ENCODE assay signal across 1 cellular context in the genomic region with DNA sequence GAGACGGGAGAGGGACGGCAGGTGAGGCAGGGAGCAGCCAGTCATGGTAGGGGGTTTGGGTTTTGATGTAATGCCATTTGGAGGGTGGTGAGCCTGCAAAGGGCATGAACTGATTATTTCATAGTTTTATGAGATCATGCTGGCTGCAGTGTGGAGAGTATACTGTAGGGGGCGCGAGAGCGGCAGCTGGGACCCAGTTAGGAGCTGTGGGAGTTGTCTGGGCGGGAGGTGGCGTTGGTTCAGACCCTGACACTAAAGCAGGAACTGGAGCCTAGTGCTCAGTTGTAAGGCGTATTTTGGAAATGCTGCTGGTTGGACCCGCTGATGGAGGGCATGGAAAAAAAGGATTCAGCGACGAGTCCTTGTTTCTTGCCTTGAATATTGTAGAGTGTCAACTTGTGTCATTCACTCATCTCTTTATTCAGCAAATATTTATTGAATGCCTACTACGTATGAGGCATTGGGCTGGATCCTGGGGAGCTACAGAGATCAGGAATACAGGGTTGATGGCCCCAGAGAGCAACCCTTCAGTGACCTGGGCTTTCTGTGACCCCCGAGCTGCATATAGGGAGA.
A peak's percentile ranks its signal among the peaks of the same experiment; 100 is the strongest.
TF ChIP-seq lines count a peak whose summit lies in the region.

No MANE protein-coding gene starts in this region.

TF ChIP-seq in HepG2, 621 proteins besides CTCF, POLR2A, EP300 and RAD21 (continued from another document):
- TF ChIP-seq SMAD9 (CRISPR knock-in tag; IDR thresholded peaks at IDR 0.05) (no peak), YEATS2 (CRISPR knock-in tag; IDR thresholded peaks at IDR 0.05; ENCODE audit: borderline replicate concordance) (peak; percentile 40; the same call in 1 of the 2 replicates), ELF1 (CRISPR knock-in tag; IDR thresholded peaks at IDR 0.05) (0 out of 2 replicates have a peak, but pooled peaks have one; percentile 38), SMC3 (IDR thresholded peaks at IDR 0.05; ENCODE audit: low read length) (peak; percentile 89), ZNF780A (CRISPR knock-in tag; IDR thresholded peaks at IDR 0.05) (no peak)
